1 cellular context compared by ENCODE assay signal in the genomic region with DNA sequence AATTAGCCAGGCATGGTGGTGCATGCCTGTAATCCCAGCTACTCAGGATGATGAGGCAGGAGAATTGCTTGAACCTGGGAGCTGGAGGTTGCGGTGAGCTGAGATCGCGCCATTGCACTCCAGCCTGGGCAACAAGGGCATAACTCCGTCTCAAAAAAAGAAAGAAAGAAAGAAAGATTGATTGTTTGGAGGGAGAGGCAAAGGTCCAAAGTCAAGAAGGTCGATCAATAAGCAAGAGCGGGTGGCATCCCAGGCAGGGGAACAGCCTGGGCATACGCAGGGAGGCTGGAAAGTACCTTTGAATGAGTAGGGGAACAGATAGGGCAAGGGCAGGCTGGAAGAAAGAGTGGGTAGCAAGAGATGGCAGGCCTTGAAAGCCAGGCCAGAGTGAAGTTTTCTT.
TF ChIP-seq lines count a peak whose summit lies in the region.

No MANE protein-coding gene starts in this region.

TF ChIP-seq in HepG2, 621 proteins besides CTCF, POLR2A, EP300 and RAD21 (continued from another document and continues in another):
- TF ChIP-seq, protein P1, sequence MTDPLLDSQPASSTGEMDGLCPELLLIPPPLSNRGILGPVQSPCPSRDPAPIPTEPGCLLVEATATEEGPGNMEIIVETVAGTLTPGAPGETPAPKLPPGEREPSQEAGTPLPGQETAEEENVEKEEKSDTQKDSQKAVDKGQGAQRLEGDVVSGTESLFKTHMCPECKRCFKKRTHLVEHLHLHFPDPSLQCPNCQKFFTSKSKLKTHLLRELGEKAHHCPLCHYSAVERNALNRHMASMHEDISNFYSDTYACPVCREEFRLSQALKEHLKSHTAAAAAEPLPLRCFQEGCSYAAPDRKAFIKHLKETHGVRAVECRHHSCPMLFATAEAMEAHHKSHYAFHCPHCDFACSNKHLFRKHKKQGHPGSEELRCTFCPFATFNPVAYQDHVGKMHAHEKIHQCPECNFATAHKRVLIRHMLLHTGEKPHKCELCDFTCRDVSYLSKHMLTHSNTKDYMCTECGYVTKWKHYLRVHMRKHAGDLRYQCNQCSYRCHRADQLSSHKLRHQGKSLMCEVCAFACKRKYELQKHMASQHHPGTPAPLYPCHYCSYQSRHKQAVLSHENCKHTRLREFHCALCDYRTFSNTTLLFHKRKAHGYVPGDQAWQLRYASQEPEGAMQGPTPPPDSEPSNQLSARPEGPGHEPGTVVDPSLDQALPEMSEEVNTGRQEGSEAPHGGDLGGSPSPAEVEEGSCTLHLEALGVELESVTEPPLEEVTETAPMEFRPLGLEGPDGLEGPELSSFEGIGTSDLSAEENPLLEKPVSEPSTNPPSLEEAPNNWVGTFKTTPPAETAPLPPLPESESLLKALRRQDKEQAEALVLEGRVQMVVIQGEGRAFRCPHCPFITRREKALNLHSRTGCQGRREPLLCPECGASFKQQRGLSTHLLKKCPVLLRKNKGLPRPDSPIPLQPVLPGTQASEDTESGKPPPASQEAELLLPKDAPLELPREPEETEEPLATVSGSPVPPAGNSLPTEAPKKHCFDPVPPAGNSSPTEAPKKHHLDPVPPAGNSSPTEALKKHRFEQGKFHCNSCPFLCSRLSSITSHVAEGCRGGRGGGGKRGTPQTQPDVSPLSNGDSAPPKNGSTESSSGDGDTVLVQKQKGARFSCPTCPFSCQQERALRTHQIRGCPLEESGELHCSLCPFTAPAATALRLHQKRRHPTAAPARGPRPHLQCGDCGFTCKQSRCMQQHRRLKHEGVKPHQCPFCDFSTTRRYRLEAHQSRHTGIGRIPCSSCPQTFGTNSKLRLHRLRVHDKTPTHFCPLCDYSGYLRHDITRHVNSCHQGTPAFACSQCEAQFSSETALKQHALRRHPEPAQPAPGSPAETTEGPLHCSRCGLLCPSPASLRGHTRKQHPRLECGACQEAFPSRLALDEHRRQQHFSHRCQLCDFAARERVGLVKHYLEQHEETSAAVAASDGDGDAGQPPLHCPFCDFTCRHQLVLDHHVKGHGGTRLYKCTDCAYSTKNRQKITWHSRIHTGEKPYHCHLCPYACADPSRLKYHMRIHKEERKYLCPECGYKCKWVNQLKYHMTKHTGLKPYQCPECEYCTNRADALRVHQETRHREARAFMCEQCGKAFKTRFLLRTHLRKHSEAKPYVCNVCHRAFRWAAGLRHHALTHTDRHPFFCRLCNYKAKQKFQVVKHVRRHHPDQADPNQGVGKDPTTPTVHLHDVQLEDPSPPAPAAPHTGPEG (CRISPR knock-in tag; IDR thresholded peaks at IDR 0.05): no peak
- no peak for TF ChIP-seq SP2 (CRISPR knock-in tag; IDR thresholded peaks at IDR 0.05)
- no peak for TF ChIP-seq IKZF4 (CRISPR knock-in tag; IDR thresholded peaks at IDR 0.05; ENCODE audit: borderline replicate concordance, low read depth, not compliant biosample characterization)
- TF ChIP-seq MZF1 (CRISPR knock-in tag; IDR thresholded peaks at IDR 0.05; ENCODE audit: borderline replicate concordance): no peak
- TF ChIP-seq JUND (CRISPR knock-in tag; IDR thresholded peaks at IDR 0.05): no peak
- TF ChIP-seq DMAP1 (CRISPR knock-in tag; IDR thresholded peaks at IDR 0.05): no peak
- no peak for TF ChIP-seq FOXM1 (CRISPR knock-in tag; IDR thresholded peaks at IDR 0.05)
- TF ChIP-seq FLYWCH1 (CRISPR knock-in tag; IDR thresholded peaks at IDR 0.05): no peak
- TF ChIP-seq SRSF1 (optimal IDR thresholded peaks at IDR 0.05; ENCODE audit: low read depth, low read length): no peak
- no peak for TF ChIP-seq NKX3-1 (CRISPR knock-in tag; IDR thresholded peaks at IDR 0.05)
- TF ChIP-seq SOX5 (CRISPR knock-in tag; IDR thresholded peaks at IDR 0.05; ENCODE audit: borderline replicate concordance): 0 out of 2 replicates have a peak, but pooled peaks have one; percentile 23
- no peak for TF ChIP-seq ZNF30 (CRISPR knock-in tag; IDR thresholded peaks at IDR 0.05)
- TF ChIP-seq, protein P2, sequence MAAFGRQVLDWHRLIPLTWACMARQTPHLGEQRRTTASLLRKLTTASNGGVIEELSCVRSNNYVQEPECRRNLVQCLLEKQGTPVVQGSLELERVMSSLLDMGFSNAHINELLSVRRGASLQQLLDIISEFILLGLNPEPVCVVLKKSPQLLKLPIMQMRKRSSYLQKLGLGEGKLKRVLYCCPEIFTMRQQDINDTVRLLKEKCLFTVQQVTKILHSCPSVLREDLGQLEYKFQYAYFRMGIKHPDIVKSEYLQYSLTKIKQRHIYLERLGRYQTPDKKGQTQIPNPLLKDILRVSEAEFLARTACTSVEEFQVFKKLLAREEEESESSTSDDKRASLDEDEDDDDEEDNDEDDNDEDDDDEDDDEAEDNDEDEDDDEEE (CRISPR knock-in tag; IDR thresholded peaks at IDR 0.05): no peak
- TF ChIP-seq, protein P3, sequence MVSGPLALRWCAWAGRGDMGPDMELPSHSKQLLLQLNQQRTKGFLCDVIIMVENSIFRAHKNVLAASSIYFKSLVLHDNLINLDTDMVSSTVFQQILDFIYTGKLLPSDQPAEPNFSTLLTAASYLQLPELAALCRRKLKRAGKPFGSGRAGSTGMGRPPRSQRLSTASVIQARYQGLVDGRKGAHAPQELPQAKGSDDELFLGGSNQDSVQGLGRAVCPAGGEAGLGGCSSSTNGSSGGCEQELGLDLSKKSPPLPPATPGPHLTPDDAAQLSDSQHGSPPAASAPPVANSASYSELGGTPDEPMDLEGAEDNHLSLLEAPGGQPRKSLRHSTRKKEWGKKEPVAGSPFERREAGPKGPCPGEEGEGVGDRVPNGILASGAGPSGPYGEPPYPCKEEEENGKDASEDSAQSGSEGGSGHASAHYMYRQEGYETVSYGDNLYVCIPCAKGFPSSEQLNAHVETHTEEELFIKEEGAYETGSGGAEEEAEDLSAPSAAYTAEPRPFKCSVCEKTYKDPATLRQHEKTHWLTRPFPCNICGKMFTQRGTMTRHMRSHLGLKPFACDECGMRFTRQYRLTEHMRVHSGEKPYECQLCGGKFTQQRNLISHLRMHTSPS (CRISPR knock-in tag; IDR thresholded peaks at IDR 0.05; ENCODE audit: low read depth): peak; percentile 94
- no peak for TF ChIP-seq ZSCAN21 (CRISPR knock-in tag; IDR thresholded peaks at IDR 0.05; ENCODE audit: borderline replicate concordance)
- no peak for TF ChIP-seq JUNB (CRISPR knock-in tag; IDR thresholded peaks at IDR 0.05; ENCODE audit: borderline replicate concordance)
- TF ChIP-seq, protein P4, sequence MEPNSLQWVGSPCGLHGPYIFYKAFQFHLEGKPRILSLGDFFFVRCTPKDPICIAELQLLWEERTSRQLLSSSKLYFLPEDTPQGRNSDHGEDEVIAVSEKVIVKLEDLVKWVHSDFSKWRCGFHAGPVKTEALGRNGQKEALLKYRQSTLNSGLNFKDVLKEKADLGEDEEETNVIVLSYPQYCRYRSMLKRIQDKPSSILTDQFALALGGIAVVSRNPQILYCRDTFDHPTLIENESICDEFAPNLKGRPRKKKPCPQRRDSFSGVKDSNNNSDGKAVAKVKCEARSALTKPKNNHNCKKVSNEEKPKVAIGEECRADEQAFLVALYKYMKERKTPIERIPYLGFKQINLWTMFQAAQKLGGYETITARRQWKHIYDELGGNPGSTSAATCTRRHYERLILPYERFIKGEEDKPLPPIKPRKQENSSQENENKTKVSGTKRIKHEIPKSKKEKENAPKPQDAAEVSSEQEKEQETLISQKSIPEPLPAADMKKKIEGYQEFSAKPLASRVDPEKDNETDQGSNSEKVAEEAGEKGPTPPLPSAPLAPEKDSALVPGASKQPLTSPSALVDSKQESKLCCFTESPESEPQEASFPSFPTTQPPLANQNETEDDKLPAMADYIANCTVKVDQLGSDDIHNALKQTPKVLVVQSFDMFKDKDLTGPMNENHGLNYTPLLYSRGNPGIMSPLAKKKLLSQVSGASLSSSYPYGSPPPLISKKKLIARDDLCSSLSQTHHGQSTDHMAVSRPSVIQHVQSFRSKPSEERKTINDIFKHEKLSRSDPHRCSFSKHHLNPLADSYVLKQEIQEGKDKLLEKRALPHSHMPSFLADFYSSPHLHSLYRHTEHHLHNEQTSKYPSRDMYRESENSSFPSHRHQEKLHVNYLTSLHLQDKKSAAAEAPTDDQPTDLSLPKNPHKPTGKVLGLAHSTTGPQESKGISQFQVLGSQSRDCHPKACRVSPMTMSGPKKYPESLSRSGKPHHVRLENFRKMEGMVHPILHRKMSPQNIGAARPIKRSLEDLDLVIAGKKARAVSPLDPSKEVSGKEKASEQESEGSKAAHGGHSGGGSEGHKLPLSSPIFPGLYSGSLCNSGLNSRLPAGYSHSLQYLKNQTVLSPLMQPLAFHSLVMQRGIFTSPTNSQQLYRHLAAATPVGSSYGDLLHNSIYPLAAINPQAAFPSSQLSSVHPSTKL (CRISPR knock-in tag; IDR thresholded peaks at IDR 0.05): peak; percentile 20; the same call in 1 of the 2 replicates
- no peak for TF ChIP-seq CHCHD3 (CRISPR knock-in tag; IDR thresholded peaks at IDR 0.05)
- TF ChIP-seq, protein P5, sequence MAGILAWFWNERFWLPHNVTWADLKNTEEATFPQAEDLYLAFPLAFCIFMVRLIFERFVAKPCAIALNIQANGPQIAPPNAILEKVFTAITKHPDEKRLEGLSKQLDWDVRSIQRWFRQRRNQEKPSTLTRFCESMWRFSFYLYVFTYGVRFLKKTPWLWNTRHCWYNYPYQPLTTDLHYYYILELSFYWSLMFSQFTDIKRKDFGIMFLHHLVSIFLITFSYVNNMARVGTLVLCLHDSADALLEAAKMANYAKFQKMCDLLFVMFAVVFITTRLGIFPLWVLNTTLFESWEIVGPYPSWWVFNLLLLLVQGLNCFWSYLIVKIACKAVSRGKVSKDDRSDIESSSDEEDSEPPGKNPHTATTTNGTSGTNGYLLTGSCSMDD (CRISPR knock-in tag; IDR thresholded peaks at IDR 0.05): no peak
- 0 out of 2 replicates have a peak, but pooled peaks have one; percentile 51 for TF ChIP-seq HNRNPL (IDR thresholded peaks at IDR 0.05; ENCODE audit: low read depth, low read length)
- TF ChIP-seq, protein P6, sequence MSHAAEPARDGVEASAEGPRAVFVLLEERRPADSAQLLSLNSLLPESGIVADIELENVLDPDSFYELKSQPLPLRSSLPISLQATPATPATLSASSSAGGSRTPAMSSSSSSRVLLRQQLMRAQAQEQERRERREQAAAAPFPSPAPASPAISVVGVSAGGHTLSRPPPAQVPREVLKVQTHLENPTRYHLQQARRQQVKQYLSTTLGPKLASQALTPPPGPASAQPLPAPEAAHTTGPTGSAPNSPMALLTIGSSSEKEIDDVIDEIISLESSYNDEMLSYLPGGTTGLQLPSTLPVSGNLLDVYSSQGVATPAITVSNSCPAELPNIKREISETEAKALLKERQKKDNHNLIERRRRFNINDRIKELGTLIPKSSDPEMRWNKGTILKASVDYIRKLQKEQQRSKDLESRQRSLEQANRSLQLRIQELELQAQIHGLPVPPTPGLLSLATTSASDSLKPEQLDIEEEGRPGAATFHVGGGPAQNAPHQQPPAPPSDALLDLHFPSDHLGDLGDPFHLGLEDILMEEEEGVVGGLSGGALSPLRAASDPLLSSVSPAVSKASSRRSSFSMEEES (CRISPR knock-in tag; IDR thresholded peaks at IDR 0.05): no peak
- TF ChIP-seq, protein P7, sequence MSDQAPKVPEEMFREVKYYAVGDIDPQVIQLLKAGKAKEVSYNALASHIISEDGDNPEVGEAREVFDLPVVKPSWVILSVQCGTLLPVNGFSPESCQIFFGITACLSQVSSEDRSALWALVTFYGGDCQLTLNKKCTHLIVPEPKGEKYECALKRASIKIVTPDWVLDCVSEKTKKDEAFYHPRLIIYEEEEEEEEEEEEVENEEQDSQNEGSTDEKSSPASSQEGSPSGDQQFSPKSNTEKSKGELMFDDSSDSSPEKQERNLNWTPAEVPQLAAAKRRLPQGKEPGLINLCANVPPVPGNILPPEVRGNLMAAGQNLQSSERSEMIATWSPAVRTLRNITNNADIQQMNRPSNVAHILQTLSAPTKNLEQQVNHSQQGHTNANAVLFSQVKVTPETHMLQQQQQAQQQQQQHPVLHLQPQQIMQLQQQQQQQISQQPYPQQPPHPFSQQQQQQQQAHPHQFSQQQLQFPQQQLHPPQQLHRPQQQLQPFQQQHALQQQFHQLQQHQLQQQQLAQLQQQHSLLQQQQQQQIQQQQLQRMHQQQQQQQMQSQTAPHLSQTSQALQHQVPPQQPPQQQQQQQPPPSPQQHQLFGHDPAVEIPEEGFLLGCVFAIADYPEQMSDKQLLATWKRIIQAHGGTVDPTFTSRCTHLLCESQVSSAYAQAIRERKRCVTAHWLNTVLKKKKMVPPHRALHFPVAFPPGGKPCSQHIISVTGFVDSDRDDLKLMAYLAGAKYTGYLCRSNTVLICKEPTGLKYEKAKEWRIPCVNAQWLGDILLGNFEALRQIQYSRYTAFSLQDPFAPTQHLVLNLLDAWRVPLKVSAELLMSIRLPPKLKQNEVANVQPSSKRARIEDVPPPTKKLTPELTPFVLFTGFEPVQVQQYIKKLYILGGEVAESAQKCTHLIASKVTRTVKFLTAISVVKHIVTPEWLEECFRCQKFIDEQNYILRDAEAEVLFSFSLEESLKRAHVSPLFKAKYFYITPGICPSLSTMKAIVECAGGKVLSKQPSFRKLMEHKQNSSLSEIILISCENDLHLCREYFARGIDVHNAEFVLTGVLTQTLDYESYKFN (CRISPR knock-in tag; conservative IDR thresholded peaks at IDR 0.05): peak; percentile 73
- TF ChIP-seq NAIF1 (CRISPR knock-in tag; IDR thresholded peaks at IDR 0.05; ENCODE audit: borderline replicate concordance): no peak
- peak; percentile 15; the same call in 1 of the 2 replicates for TF ChIP-seq HDAC2 (CRISPR knock-in tag; IDR thresholded peaks at IDR 0.05)
- TF ChIP-seq SUZ12 (IDR thresholded peaks at IDR 0.05; ENCODE audit: low read depth, low read length): no peak
- TF ChIP-seq FOXP1 (IDR thresholded peaks at IDR 0.05): no peak
- TF ChIP-seq FOXP1 (CRISPR knock-in tag; IDR thresholded peaks at IDR 0.05): no peak
- TF ChIP-seq RFXAP (CRISPR knock-in tag; IDR thresholded peaks at IDR 0.05; ENCODE audit: borderline replicate concordance): no peak
- TF ChIP-seq ZFYVE20 (CRISPR knock-in tag; IDR thresholded peaks at IDR 0.05; ENCODE audit: borderline replicate concordance, low read depth): no peak
- TF ChIP-seq HDAC1 (CRISPR knock-in tag; IDR thresholded peaks at IDR 0.05): peak; percentile 47; the same call in 1 of the 2 replicates
